15 cellular contexts compared by ENCODE assay signal in the genomic region with DNA sequence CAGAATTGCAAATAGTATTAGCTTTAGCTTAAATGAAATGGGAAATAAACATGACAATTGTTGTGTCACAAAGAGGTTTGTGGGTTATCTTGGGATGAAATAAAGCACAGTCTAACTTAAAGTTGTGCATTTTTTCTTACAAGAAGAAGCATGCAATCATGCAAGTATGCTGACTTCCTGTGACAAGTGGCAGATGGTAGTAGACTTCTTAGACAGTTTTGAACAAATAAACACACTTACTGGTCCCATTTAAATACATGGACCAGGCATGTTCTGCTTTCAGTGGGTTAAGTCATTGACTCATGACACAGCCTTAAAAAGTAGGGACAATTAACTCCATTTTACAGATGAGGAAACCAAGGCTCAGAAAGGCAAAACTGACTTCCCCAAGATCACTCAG. TPM values are rescaled to one million over a fixed set of nuclear protein-coding genes. Genes with fewer than 3 reads are reported as not detected.
"Had no signal": no experiment of that assay in that cellular context is flagged by ENCODE, and none has a peak within 500 bp of the region (broad histone marks: within the 10 kb centered on the region; RNA-seq: fewer than 3 reads in every experiment).

No MANE protein-coding gene starts in this region.

- H3K36me3 ChIP-seq: ascending aorta, cardiac muscle cell, gastroesophageal sphincter, pancreas, thyroid gland had no signal

- H3K27me3 ChIP-seq: ascending aorta, cardiac muscle cell, pancreas, thyroid gland had no signal

- H3K9me3 Mint-ChIP-seq: activated naive CD8-positive, alpha-beta T cell treated with anti-CD3 and anti-CD28 coated beads, Interleukin-2, amount 10 ng/mL, durations not matched to agents 7 days and 5 days; mesothelial cell of epicardium; T-helper 1 cell treated with Interleukin-12 subunit alpha and Interleukin-12 subunit beta and Interleukin-4 antibody, amounts not matched to agents 30 μg/mL and 1 μg/mL, for 36 hours had no signal

- H3K4me3 ChIP-seq: ascending aorta, cardiac muscle cell, gastroesophageal sphincter, pancreas, thyroid gland had no signal

- FAIRE-seq: colon, pancreas, urothelium cell line had no signal

- H3K9me3 ChIP-seq: ascending aorta, gastroesophageal sphincter, pancreas, thyroid gland had no signal

- DNase-seq: activated CD4-positive, alpha-beta T cell treated with anti-CD3 and anti-CD28 coated beads for 48 hours; activated CD8-positive, alpha-beta memory T cell treated with anti-CD3 and anti-CD28 coated beads for 24 hours; activated effector memory CD4-positive, alpha-beta T cell treated with Interleukin-2 at 50 U/mL for 16 hours; activated naive CD8-positive, alpha-beta T cell treated with anti-CD3 and anti-CD28 coated beads, Interleukin-2, amount 10 ng/mL, durations not matched to agents 7 days and 5 days; kidney glomerular epithelial cell; pancreas; retina; thyroid gland had no signal

- H3K27ac ChIP-seq: ascending aorta, cardiac muscle cell, gastroesophageal sphincter, pancreas, thyroid gland had no signal

- H3K36me3 Mint-ChIP-seq: activated naive CD8-positive, alpha-beta T cell treated with anti-CD3 and anti-CD28 coated beads, Interleukin-2, amount 10 ng/mL, durations not matched to agents 7 days and 5 days; mesothelial cell of epicardium had no signal

- H3K27ac Mint-ChIP-seq: activated naive CD8-positive, alpha-beta T cell treated with anti-CD3 and anti-CD28 coated beads, Interleukin-2, amount 10 ng/mL, durations not matched to agents 7 days and 5 days; mesothelial cell of epicardium; T-helper 1 cell treated with Interleukin-12 subunit alpha and Interleukin-12 subunit beta and Interleukin-4 antibody, amounts not matched to agents 30 μg/mL and 1 μg/mL, for 36 hours had no signal

- ATAC-seq: gastroesophageal sphincter, pancreas had no signal

- H3K4me1 ChIP-seq: ascending aorta, gastroesophageal sphincter, pancreas, thyroid gland had no signal

- H3K4me3 Mint-ChIP-seq: activated naive CD8-positive, alpha-beta T cell treated with anti-CD3 and anti-CD28 coated beads, Interleukin-2, amount 10 ng/mL, durations not matched to agents 7 days and 5 days; mesothelial cell of epicardium; T-helper 1 cell treated with Interleukin-12 subunit alpha and Interleukin-12 subunit beta and Interleukin-4 antibody, amounts not matched to agents 30 μg/mL and 1 μg/mL, for 36 hours had no signal

RNA-seq across cellular contexts. Expression of a gene that starts 15.9 kb away (rescaled TPM):
- total RNA-seq: ascending aorta had no signal
